ENCODE assay signal across 8 cellular contexts in the genomic region with DNA sequence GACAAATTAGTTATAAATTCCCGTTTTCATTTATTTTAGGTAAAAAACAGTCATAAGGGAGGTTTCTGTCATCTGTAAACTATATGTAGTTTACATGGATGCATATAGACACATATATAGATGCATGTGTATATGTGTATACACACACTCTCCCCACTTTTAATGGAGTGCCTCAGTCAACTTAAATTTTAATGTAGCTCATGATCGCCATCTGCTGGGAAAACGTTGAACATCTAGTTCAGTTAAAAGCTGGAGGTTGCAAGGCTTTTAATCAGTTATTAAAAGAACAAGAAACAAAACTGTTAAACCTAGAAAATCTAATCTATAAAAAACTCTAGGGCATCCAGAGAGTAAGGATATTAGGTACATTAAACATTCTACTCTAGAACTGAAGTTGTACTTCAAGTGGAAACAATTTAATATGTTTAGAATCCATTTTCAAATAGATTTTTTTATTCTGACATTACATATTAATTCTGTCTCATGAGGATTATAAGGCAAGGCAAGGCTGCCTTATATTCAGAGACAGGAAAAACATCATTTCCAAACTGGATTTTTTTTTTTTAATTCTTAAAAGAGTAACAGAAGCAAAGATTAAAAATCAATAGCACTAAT.
DNase-seq lines count a peak whose midpoint lies in the region; ATAC-seq, FAIRE-seq and TF ChIP-seq lines count a peak whose summit lies in the region.

No MANE protein-coding gene starts in this region.

- no peak for TF ChIP-seq POLR2A in body of pancreas (IDR thresholded peaks at IDR 0.05)

- H3K9ac ChIP-seq in kidney (ENCODE audit: low read length in 2 of 2) = no peak overlapping the region

- POLR2A ChIA-PET in AG04450 (lab: Yijun Ruan, JAX) = no interaction called here

- no peak overlapping the region for H3K27ac ChIP-seq in AG04450 (ENCODE audit: low read depth, low read length)
- no peak overlapping the region for H3K27ac ChIP-seq in body of pancreas
- no peak overlapping the region for H3K27ac ChIP-seq in kidney (ENCODE audit: low read depth in 2 of 2, low read length in 2 of 2)

- no peaks in the 10 kb centered on the region for H3K9me3 ChIP-seq in AG04450 (ENCODE audit: control insufficient read depth, insufficient read depth, low read length)
- no peaks in the 10 kb centered on the region for H3K9me3 ChIP-seq in body of pancreas
- H3K9me3 ChIP-seq in kidney (ENCODE audit: control insufficient read depth in 1 of 2, low read length in 2 of 2) = no peaks in the 10 kb centered on the region

- H3K36me3 ChIP-seq in GM06990 (ENCODE audit: control insufficient read depth, insufficient read depth, low read length) (peaks cover 5% of the 10 kb centered on the region), body of pancreas (replicated peaks in 1 of 2; ENCODE audit: insufficient read depth in 1 of 2, low read depth in 2 of 2) (peaks cover 0 to 5% of the 10 kb centered on the region in 2 donors), kidney (ENCODE audit: control insufficient read depth in 1 of 2, insufficient read depth in 2 of 2, low read length in 2 of 2) (peaks cover 0 to 2% of the 10 kb centered on the region in 2 donors)

- 21 to 25% methylated on average over 3 of the region's 3 CpGs for WGBS in body of pancreas, 2 donors

- DNase-seq in AG04450 (ENCODE audit: low read depth, low spot score) = peak; percentile 7
- no peak for DNase-seq in GM06990 (ENCODE audit: extremely low read depth, insufficient read length)
- DNase-seq in RPMI8226 = peak; percentile 54
- peak; percentile 47 to 66 (median 62) for DNase-seq in body of pancreas
- DNase-seq in kidney = no peak
- DNase-seq in stimulated activated CD4-positive, alpha-beta T cell treated with anti-CD3 and anti-CD28 coated beads, Interleukin-4, amount 100 ng/mL, for 24 hours = peak; percentile 43

- TF ChIP-seq CTCF in AG04450 (IDR thresholded peaks at IDR 0.05; ENCODE audit: low read depth, low read length) = peak; percentile 70
- peak; percentile 57 for TF ChIP-seq CTCF in GM06990 (IDR thresholded peaks at IDR 0.05; ENCODE audit: insufficient read depth, low read length, poor library complexity, severe bottlenecking)
- peak; percentile 20 to 76 (median 67) for TF ChIP-seq CTCF in body of pancreas (IDR thresholded peaks at IDR 0.05)
- peak; percentile 67 for TF ChIP-seq CTCF in kidney (IDR thresholded peaks at IDR 0.05; ENCODE audit: borderline replicate concordance, extremely low read depth, insufficient read depth)

- peak; percentile 94 for FAIRE-seq in kidney (lab: Jason Lieb, UNC)

- ATAC-seq in HG03521 (IDR thresholded peaks at IDR 0.05; ENCODE audit: unreplicated experiment) (peak; percentile 68), body of pancreas (no peak), HG02610 (IDR thresholded peaks at IDR 0.05; ENCODE audit: unreplicated experiment) (no peak)

- CTCF ChIA-PET in AG04450 (lab: Charles Lee) = interaction anchor here (0.6 to 7.6 kb wide), 27 partner anchors 10 to 827 kb away, joined by 3 to 225 read pairs (median 4); no protein-coding TSS in a partner anchor

- no peaks in the 10 kb centered on the region for H3K4me1 ChIP-seq in body of pancreas
- no peaks in the 10 kb centered on the region for H3K4me1 ChIP-seq in kidney (ENCODE audit: control insufficient read depth in 1 of 2, insufficient read depth in 1 of 2, low read depth in 1 of 2, low read length in 2 of 2)

- H3K27me3 ChIP-seq in AG04450 (ENCODE audit: control insufficient read depth, insufficient read depth, low read length) (no peaks in the 10 kb centered on the region), GM06990 (replicated peaks; ENCODE audit: control insufficient read depth, insufficient read depth, low read length) (no peaks in the 10 kb centered on the region), body of pancreas (no peaks in the 10 kb centered on the region)

- H3K4me3 ChIP-seq in AG04450 (ENCODE audit: low read depth, low read length) (no peak overlapping the region), GM06990 (replicated peaks; ENCODE audit: low read depth, low read length) (no peak overlapping the region), body of pancreas (no peak overlapping the region), kidney (ENCODE audit: low read length in 2 of 2) (no peak overlapping the region)

- intact Hi-C loops in body of pancreas (cut with DNase I) = loop anchor here (5.0 kb wide), 1 partner anchor 148 kb away; no protein-coding TSS in a partner anchor
- intact Hi-C loops in kidney (cut with DNase I) = loop anchor here (5.0 to 10.0 kb wide), 2 partner anchors 135 to 238 kb away; no protein-coding TSS in a partner anchor

Comparison
In these comparisons a context has a peak if more than half of its experiments do, and no peak if none do; other contexts are left out.
1. DNase-seq: peak in AG04450 (single experiment), RPMI8226 (single experiment), body of pancreas (4 of 4) and stimulated activated CD4-positive, alpha-beta T cell treated with anti-CD3 and anti-CD28 coated beads, Interleukin-4, amount 100 ng/mL, for 24 hours (single experiment); none in GM06990 (single experiment) and kidney (single experiment).
2. Peak in every context shown above with its lines, with median percentiles within 50 percentile points of each other: CTCF ChIP-seq.